9 cellular contexts compared by ENCODE assay signal in the genomic region with DNA sequence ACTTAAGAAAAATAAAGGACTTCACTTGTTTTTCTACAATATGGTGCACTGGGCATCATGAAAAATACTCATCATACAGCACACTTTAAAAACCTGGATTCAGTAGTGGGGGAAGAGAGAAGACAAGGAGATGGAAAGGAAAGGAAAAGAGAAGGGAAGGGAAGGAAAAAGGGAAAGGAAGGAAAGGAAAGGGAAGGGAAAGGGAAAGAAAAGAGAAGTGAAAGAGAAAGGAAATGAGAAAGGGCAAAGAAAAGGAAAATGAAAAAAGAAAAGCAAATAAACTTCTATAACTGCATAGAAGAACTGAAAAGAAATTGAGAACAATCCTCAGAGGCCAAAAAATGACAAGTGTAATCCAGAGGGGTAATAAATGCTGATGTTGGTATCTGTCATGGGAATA.
"Had no signal": no experiment of that assay in that cellular context is flagged by ENCODE, and none has a peak within 500 bp of the region (broad histone marks: within the 10 kb centered on the region; RNA-seq: fewer than 3 reads in every experiment).

No MANE protein-coding gene starts in this region.

- H3K36me3 ChIP-seq: HAP-1 had no signal

- H3K27ac Mint-ChIP-seq: GM23338, H9, HFFc6 had no signal

- H3K4me3 Mint-ChIP-seq: GM23338, H9, HFFc6 had no signal

- DNase-seq: GM23248, GOT3, H7, H9, HCEC 1CT, HFFc6 had no signal

- ATAC-seq: GM23338, HCT116 had no signal

- H3K4me1 ChIP-seq: HAP-1 had no signal

- H3K9me3 ChIP-seq: HAP-1 had no signal

- H3K4me3 ChIP-seq: GM23248, GM23338, HAP-1 had no signal

- H3K27ac ChIP-seq: GM23248 had no signal

- H3K9me3 Mint-ChIP-seq: GM23338, H9 had no signal
